ENCODE assay signal across 14 cellular contexts in the genomic region with DNA sequence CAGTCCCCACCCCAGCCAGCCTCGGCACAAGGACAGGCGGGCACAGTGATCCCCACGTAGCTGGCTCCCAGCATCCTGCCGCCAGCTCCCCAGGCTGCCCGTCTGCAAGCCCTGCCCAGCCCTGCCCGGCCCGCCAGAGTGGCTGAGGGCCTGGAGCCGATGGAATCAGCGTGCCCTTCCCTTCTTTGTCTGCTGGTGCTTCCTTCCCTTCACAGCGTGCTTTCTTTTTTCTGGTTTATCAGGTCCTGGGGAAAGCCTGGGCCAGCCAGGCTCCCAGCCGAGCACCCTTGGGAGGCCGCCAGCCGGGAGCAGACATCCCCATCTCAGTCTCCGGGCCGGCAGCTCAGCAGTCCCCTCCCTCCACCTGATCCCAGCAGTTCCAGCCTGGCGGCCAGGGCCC. TPM values are rescaled to one million over a fixed set of nuclear protein-coding genes. Genes with fewer than 3 reads are reported as not detected.
DNase-seq lines count a peak whose midpoint lies in the region; ATAC-seq and TF ChIP-seq lines count a peak whose summit lies in the region.
"Had no signal": no experiment of that assay in that cellular context is flagged by ENCODE, and none has a peak within 500 bp of the region (broad histone marks: within the 10 kb centered on the region; RNA-seq: fewer than 3 reads in every experiment).

No MANE protein-coding gene starts in this region.

- no peaks in the 10 kb centered on the region for H3K36me3 Mint-ChIP-seq in endodermal cell (ENCODE audit: low read depth)
- H3K36me3 Mint-ChIP-seq: activated naive CD8-positive, alpha-beta T cell treated with anti-CD3 and anti-CD28 coated beads, Interleukin-2, amount 10 ng/mL, durations not matched to agents 7 days and 5 days; CD4-positive, CD25-positive, alpha-beta regulatory T cell had no signal

- H3K27me3 Mint-ChIP-seq in endodermal cell (ENCODE audit: insufficient read depth): no peaks in the 10 kb centered on the region
- H3K27me3 Mint-ChIP-seq: activated naive CD8-positive, alpha-beta T cell treated with anti-CD3 and anti-CD28 coated beads, Interleukin-2, amount 10 ng/mL, durations not matched to agents 7 days and 5 days had no signal

- no peaks in the 10 kb centered on the region for H3K9me3 Mint-ChIP-seq in endodermal cell
- H3K9me3 Mint-ChIP-seq: activated naive CD8-positive, alpha-beta T cell treated with anti-CD3 and anti-CD28 coated beads, Interleukin-2, amount 10 ng/mL, durations not matched to agents 7 days and 5 days; HFFc6 had no signal

- no peak overlapping the region for H3K27ac Mint-ChIP-seq in endodermal cell
- H3K27ac Mint-ChIP-seq: activated naive CD8-positive, alpha-beta T cell treated with anti-CD3 and anti-CD28 coated beads, Interleukin-2, amount 10 ng/mL, durations not matched to agents 7 days and 5 days; HFFc6 had no signal

- no peak overlapping the region for H3K4me3 Mint-ChIP-seq in endodermal cell
- H3K4me3 Mint-ChIP-seq: activated naive CD8-positive, alpha-beta T cell treated with anti-CD3 and anti-CD28 coated beads, Interleukin-2, amount 10 ng/mL, durations not matched to agents 7 days and 5 days; CD4-positive, CD25-positive, alpha-beta regulatory T cell; HFFc6 had no signal

- H3K27me3 ChIP-seq in endodermal cell (ENCODE audit: control insufficient read depth, insufficient read depth, low read length, poor library complexity, severe bottlenecking) (no peaks in the 10 kb centered on the region), left lung (no peaks in the 10 kb centered on the region), thoracic aorta (replicated peaks; ENCODE audit: insufficient read depth) (no peaks in the 10 kb centered on the region), tibial nerve (no peaks in the 10 kb centered on the region)

- no peak overlapping the region for H3K4me3 ChIP-seq in endodermal cell (ENCODE audit: low read length)
- H3K4me3 ChIP-seq in left lung: no peak overlapping the region
- peak overlapping the region; percentile 29 for H3K4me3 ChIP-seq in thoracic aorta
- H3K4me3 ChIP-seq in tibial nerve: no peak overlapping the region
- H3K4me3 ChIP-seq: K562 had no signal

- H3K9me3 ChIP-seq in endodermal cell (ENCODE audit: control insufficient read depth, low read length) (no peaks in the 10 kb centered on the region), left lung (no peaks in the 10 kb centered on the region), thoracic aorta (no peaks in the 10 kb centered on the region), tibial nerve (no peaks in the 10 kb centered on the region)

- peak; percentile 18 for DNase-seq in NCI-H69 (lab: John Stamatoyannopoulos, UW)
- peak; percentile 49 for DNase-seq in endodermal cell
- DNase-seq in left lung: no peak
- no peak for DNase-seq in thoracic aorta (ENCODE audit: low spot score)
- no peak for DNase-seq in NCI-H2081 treated with DMSO at 0.1 percent for 48 hours (lab: John Stamatoyannopoulos, UW)
- DNase-seq in tibial nerve (ENCODE audit: low spot score in 2 of 2): no peak
- DNase-seq: activated naive CD8-positive, alpha-beta T cell treated with anti-CD3 and anti-CD28 coated beads, Interleukin-2, amount 10 ng/mL, durations not matched to agents 7 days and 5 days; CD4-positive, CD25-positive, alpha-beta regulatory T cell; HFFc6; NCI-H1436; NCI-H774; stimulated activated naive CD4-positive, alpha-beta T cell had no signal

- peaks cover 23% of the 10 kb centered on the region for H3K4me1 Mint-ChIP-seq in endodermal cell
- H3K4me1 Mint-ChIP-seq: activated naive CD8-positive, alpha-beta T cell treated with anti-CD3 and anti-CD28 coated beads, Interleukin-2, amount 10 ng/mL, durations not matched to agents 7 days and 5 days; CD4-positive, CD25-positive, alpha-beta regulatory T cell had no signal

- H3K9ac ChIP-seq in endodermal cell (ENCODE audit: extremely low read depth, low read length, poor library complexity, severe bottlenecking): no peak overlapping the region

- TF ChIP-seq POLR2A in tibial nerve (IDR thresholded peaks at IDR 0.05): no peak

- no peak for ATAC-seq in left lung
- ATAC-seq in thoracic aorta (ENCODE audit: insufficient number of reproducible peaks, low FRiP score, low read depth): no peak
- no peak for ATAC-seq in GM19452 (IDR thresholded peaks at IDR 0.05; ENCODE audit: unreplicated experiment)
- ATAC-seq: K562 had no signal

- H3K4me1 ChIP-seq in endodermal cell (ENCODE audit: control insufficient read depth, insufficient read depth, low read length): peaks cover 6% of the 10 kb centered on the region
- peaks cover 0 to 51% of the 10 kb centered on the region in 2 donors for H3K4me1 ChIP-seq in left lung
- peaks cover 11 to 45% of the 10 kb centered on the region in 2 donors for H3K4me1 ChIP-seq in thoracic aorta (ENCODE audit: control insufficient read depth in 1 of 2, low read depth in 2 of 2)
- H3K4me1 ChIP-seq in tibial nerve: peaks cover 0 to 33% (median 9%) of the 10 kb centered on the region in 4 donors

- no peak for TF ChIP-seq CTCF in endodermal cell (conservative IDR thresholded peaks at IDR 0.05)
- TF ChIP-seq CTCF in left lung (IDR thresholded peaks at IDR 0.05): no peak
- no peak for TF ChIP-seq CTCF in thoracic aorta (IDR thresholded peaks at IDR 0.05)
- TF ChIP-seq CTCF in tibial nerve (IDR thresholded peaks at IDR 0.05): no peak

- H3K27ac ChIP-seq in endodermal cell (ENCODE audit: low read depth, low read length): no peak overlapping the region
- peak overlapping the region; percentile 56 to 70 for H3K27ac ChIP-seq in left lung
- H3K27ac ChIP-seq in thoracic aorta: peak overlapping the region in 1 of 2 donors; percentile 40
- H3K27ac ChIP-seq in tibial nerve: no peak overlapping the region

- H3K36me3 ChIP-seq in endodermal cell (ENCODE audit: control insufficient read depth, insufficient read depth, low read length): no peaks in the 10 kb centered on the region
- H3K36me3 ChIP-seq in left lung: no peaks in the 10 kb centered on the region
- H3K36me3 ChIP-seq in thoracic aorta: no peaks in the 10 kb centered on the region
- H3K36me3 ChIP-seq in tibial nerve: no peaks in the 10 kb centered on the region

- TF ChIP-seq EP300 in tibial nerve (IDR thresholded peaks at IDR 0.05): no peak

- 88 to 95% methylated on average over 6 to 16 of the region's 16 CpGs for WGBS in endodermal cell (ENCODE audit: insufficient coverage in 1 of 2, insufficient read length in 1 of 2), 2 experiments
- WGBS in tibial nerve, 2 donors: 42 to 49% methylated on average over 13 to 14 of the region's 16 CpGs

- intact Hi-C loops in left lung (cut with DNase I): no loop called here

RNA-seq across cellular contexts. Expression of gene SMAD6, which starts 54.7 kb away (rescaled TPM):
- total RNA-seq in endodermal cell (100 to 1,000 TPM; 190 to 213 TPM), left lung (100 to 1,000 TPM in 1 of 2 donors, 10 to 100 TPM in 1; 84.9 to 110 TPM), thoracic aorta (100 to 1,000 TPM in 1 of 2 donors, 10 to 100 TPM in 1; 73.3 to 113 TPM), tibial nerve (10 to 100 TPM; 41.9 to 57.2 (median 48.6) TPM)
- polyA plus RNA-seq in endodermal cell (2013, experiment 1 of 2): 16.0 TPM
- polyA plus RNA-seq in endodermal cell (2013, experiment 2 of 2): 17.3 TPM
- polyA plus RNA-seq: CD4-positive, CD25-positive, alpha-beta regulatory T cell had no signal

Comparison
In these comparisons a context has a peak if more than half of its experiments do, and no peak if none do; other contexts are left out.
1. DNase-seq: peak in NCI-H69 (single experiment) and endodermal cell (single experiment); none in left lung (0 of 2), thoracic aorta (single experiment), NCI-H2081 treated with DMSO at 0.1 percent for 48 hours (single experiment) and tibial nerve (0 of 2).
2. H3K27ac ChIP-seq: peak in left lung (2 of 2); none in endodermal cell (single experiment) and tibial nerve (0 of 4).